14 cellular contexts compared by ENCODE assay signal in the genomic region with DNA sequence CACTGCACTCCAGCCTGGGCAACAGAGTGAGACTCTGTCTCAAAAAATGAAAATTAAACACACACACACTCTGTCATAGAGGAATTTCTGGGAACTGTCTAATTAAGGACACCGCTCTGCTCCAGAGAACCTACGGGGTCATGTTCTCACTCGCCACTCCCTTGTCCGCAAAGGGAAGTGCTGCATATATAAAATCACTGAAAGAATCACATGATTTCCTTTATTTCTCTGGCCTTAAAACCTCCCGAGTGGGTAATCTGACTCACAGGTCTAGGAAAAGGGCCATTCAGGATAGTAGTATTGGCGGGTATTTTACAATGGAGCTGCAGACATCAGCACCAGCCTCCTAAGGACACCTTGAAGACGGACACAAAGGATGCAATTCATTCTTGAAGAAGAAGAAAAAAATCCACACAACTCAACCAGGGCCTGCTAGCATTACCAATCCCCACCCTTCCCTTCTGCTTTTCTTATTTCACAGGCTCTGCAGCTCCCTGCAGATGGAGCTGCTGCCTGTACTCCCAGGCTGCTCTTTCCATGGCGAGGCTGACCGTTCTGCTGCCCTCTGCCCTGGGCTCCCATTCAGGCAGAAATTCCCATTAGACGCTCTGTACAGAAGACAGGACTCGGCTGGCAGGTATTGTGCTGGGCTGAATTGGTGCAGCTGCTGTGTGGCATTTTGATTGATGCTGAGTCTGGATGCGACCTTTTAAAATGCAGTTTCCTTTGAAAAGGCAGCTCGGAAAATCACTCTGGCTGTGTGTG. TPM values are rescaled to one million over a fixed set of nuclear protein-coding genes. Genes with fewer than 3 reads are reported as not detected.
DNase-seq lines count a peak whose midpoint lies in the region; ATAC-seq, FAIRE-seq and TF ChIP-seq lines count a peak whose summit lies in the region.
"Had no signal": no experiment of that assay in that cellular context is flagged by ENCODE, and none has a peak within 500 bp of the region (broad histone marks: within the 10 kb centered on the region; RNA-seq: fewer than 3 reads in every experiment).

No MANE protein-coding gene starts in this region.

- no peaks in the 10 kb centered on the region for H3K4me1 Mint-ChIP-seq in WTC11
- H3K4me1 Mint-ChIP-seq in stimulated activated effector memory CD8-positive, alpha-beta T cell treated with anti-CD3 and anti-CD28 coated beads, Interleukin-12 subunit alpha, Interleukin-12 subunit beta, amount 100 ng/mL, for 72 hours = no peaks in the 10 kb centered on the region

- H3K9me3 Mint-ChIP-seq in WTC11 = no peaks in the 10 kb centered on the region; the same call in 1 of the 2 replicates
- H3K9me3 Mint-ChIP-seq in stimulated activated effector memory CD8-positive, alpha-beta T cell treated with anti-CD3 and anti-CD28 coated beads, Interleukin-12 subunit alpha, Interleukin-12 subunit beta, amount 100 ng/mL, for 72 hours = no peaks in the 10 kb centered on the region
- H3K9me3 Mint-ChIP-seq: activated naive CD4-positive, alpha-beta T cell treated with anti-CD3 and anti-CD28 coated beads for 36 hours had no signal

- H3K36me3 Mint-ChIP-seq in WTC11 = no peaks in the 10 kb centered on the region
- no peaks in the 10 kb centered on the region for H3K36me3 Mint-ChIP-seq in stimulated activated effector memory CD8-positive, alpha-beta T cell treated with anti-CD3 and anti-CD28 coated beads, Interleukin-12 subunit alpha, Interleukin-12 subunit beta, amount 100 ng/mL, for 72 hours

- no peak for FAIRE-seq in RCC 7860 (lab: Jason Lieb, UNC)
- FAIRE-seq: TTC549 had no signal

- peak overlapping the region; percentile 23 for H3K27ac ChIP-seq in left ventricle myocardium inferior (replicated peaks)
- H3K27ac ChIP-seq: esophagus muscularis mucosa, transverse colon had no signal

- intact Hi-C loops in left ventricle myocardium inferior (cut with micrococcal nuclease) = no loop called here

- no peaks in the 10 kb centered on the region for H3K36me3 ChIP-seq in left ventricle myocardium inferior
- H3K36me3 ChIP-seq: esophagus muscularis mucosa, transverse colon had no signal

- CTCF ChIA-PET in WTC11 (lab: Charles Lee) = interaction anchor here (1.1 to 2.0 kb wide), 3 partner anchors 14 to 118 kb away, joined by 3 to 4 read pairs (median 4); no protein-coding TSS in a partner anchor

- H3K4me1 ChIP-seq in left ventricle myocardium inferior = peaks cover 17% of the 10 kb centered on the region
- H3K4me1 ChIP-seq: transverse colon had no signal

- TF ChIP-seq CTCF in WTC11 (IDR thresholded peaks at IDR 0.05) = no peak
- peak; percentile 32 for TF ChIP-seq CTCF in left ventricle myocardium inferior (IDR thresholded peaks at IDR 0.05; ENCODE audit: borderline replicate concordance)

- H3K27ac Mint-ChIP-seq in WTC11 = no peak overlapping the region
- H3K27ac Mint-ChIP-seq in stimulated activated effector memory CD8-positive, alpha-beta T cell treated with anti-CD3 and anti-CD28 coated beads, Interleukin-12 subunit alpha, Interleukin-12 subunit beta, amount 100 ng/mL, for 72 hours = no peak overlapping the region
- H3K27ac Mint-ChIP-seq: activated naive CD4-positive, alpha-beta T cell treated with anti-CD3 and anti-CD28 coated beads for 36 hours had no signal

- peak overlapping the region; percentile 17 for H3K4me3 ChIP-seq in left ventricle myocardium inferior
- H3K4me3 ChIP-seq: esophagus muscularis mucosa, transverse colon had no signal

- ATAC-seq in WTC11 (0 out of 2 replicates have a peak, but pooled peaks have one; percentile 38), GM18520 (IDR thresholded peaks at IDR 0.05; ENCODE audit: unreplicated experiment) (no peak)
- no peak for ATAC-seq in stimulated activated effector memory CD8-positive, alpha-beta T cell treated with anti-CD3 and anti-CD28 coated beads, Interleukin-12 subunit alpha, Interleukin-12 subunit beta, amount 100 ng/mL, for 72 hours

- peaks cover 27% of the 10 kb centered on the region for H3K27me3 ChIP-seq in left ventricle myocardium inferior (ENCODE audit: low read depth)
- H3K27me3 ChIP-seq: transverse colon had no signal

- DNase-seq in HuH-7 (ENCODE audit: low spot score) (peak; percentile 20), WTC11 (ENCODE audit: low spot score) (no peak), left ventricle myocardium inferior (no peak), putamen (ENCODE audit: low spot score) (peak; percentile 42), EL (no peak), RCC 7860 (ENCODE audit: low spot score) (no peak)
- no peak for DNase-seq in stimulated activated effector memory CD8-positive, alpha-beta T cell treated with anti-CD3 and anti-CD28 coated beads, Interleukin-12 subunit alpha, Interleukin-12 subunit beta, amount 100 ng/mL, for 72 hours (ENCODE audit: low spot score in 2 of 2)
- DNase-seq: activated naive CD4-positive, alpha-beta T cell treated with anti-CD3 and anti-CD28 coated beads for 36 hours; IMR-90; NCI-H748 treated with DMSO at 0.1 percent for 48 hours; transverse colon had no signal

- H3K4me3 Mint-ChIP-seq in WTC11 = no peak overlapping the region
- no peak overlapping the region for H3K4me3 Mint-ChIP-seq in stimulated activated effector memory CD8-positive, alpha-beta T cell treated with anti-CD3 and anti-CD28 coated beads, Interleukin-12 subunit alpha, Interleukin-12 subunit beta, amount 100 ng/mL, for 72 hours
- H3K4me3 Mint-ChIP-seq: activated naive CD4-positive, alpha-beta T cell treated with anti-CD3 and anti-CD28 coated beads for 36 hours had no signal

- peaks cover 63% of the 10 kb centered on the region for H3K27me3 Mint-ChIP-seq in WTC11 (ENCODE audit: low read depth)

- POLR2A ChIA-PET in WTC11 (lab: Charles Lee) = no interaction called here

- H3K9me3 ChIP-seq in left ventricle myocardium inferior (replicated peaks) = no peaks in the 10 kb centered on the region
- H3K9me3 ChIP-seq: esophagus muscularis mucosa, transverse colon had no signal

TF ChIP-seq in WTC11, 78 proteins besides CTCF, POLR2A, EP300 and RAD21:
- TF ChIP-seq ZNF671 (CRISPR knock-in tag; IDR thresholded peaks at IDR 0.05) (no peak), ZNF423 (CRISPR knock-in tag; IDR thresholded peaks at IDR 0.05) (no peak), ZNF138 (CRISPR knock-in tag; conservative IDR thresholded peaks at IDR 0.05) (no peak), FOXK1 (CRISPR knock-in tag; IDR thresholded peaks at IDR 0.05) (no peak), CBFB (CRISPR knock-in tag; IDR thresholded peaks at IDR 0.05; ENCODE audit: low read depth) (no peak), NR2C2 (CRISPR knock-in tag; IDR thresholded peaks at IDR 0.05) (no peak), ETV6 (CRISPR knock-in tag; IDR thresholded peaks at IDR 0.05) (no peak), HMGA2 (CRISPR knock-in tag; IDR thresholded peaks at IDR 0.05) (no peak), MYBL2 (CRISPR knock-in tag; IDR thresholded peaks at IDR 0.05) (no peak)
- TF ChIP-seq, protein P1, sequence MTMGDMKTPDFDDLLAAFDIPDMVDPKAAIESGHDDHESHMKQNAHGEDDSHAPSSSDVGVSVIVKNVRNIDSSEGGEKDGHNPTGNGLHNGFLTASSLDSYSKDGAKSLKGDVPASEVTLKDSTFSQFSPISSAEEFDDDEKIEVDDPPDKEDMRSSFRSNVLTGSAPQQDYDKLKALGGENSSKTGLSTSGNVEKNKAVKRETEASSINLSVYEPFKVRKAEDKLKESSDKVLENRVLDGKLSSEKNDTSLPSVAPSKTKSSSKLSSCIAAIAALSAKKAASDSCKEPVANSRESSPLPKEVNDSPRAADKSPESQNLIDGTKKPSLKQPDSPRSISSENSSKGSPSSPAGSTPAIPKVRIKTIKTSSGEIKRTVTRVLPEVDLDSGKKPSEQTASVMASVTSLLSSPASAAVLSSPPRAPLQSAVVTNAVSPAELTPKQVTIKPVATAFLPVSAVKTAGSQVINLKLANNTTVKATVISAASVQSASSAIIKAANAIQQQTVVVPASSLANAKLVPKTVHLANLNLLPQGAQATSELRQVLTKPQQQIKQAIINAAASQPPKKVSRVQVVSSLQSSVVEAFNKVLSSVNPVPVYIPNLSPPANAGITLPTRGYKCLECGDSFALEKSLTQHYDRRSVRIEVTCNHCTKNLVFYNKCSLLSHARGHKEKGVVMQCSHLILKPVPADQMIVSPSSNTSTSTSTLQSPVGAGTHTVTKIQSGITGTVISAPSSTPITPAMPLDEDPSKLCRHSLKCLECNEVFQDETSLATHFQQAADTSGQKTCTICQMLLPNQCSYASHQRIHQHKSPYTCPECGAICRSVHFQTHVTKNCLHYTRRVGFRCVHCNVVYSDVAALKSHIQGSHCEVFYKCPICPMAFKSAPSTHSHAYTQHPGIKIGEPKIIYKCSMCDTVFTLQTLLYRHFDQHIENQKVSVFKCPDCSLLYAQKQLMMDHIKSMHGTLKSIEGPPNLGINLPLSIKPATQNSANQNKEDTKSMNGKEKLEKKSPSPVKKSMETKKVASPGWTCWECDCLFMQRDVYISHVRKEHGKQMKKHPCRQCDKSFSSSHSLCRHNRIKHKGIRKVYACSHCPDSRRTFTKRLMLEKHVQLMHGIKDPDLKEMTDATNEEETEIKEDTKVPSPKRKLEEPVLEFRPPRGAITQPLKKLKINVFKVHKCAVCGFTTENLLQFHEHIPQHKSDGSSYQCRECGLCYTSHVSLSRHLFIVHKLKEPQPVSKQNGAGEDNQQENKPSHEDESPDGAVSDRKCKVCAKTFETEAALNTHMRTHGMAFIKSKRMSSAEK (CRISPR knock-in tag; IDR thresholded peaks at IDR 0.05; ENCODE audit: borderline replicate concordance) = no peak
- TF ChIP-seq, protein P2, sequence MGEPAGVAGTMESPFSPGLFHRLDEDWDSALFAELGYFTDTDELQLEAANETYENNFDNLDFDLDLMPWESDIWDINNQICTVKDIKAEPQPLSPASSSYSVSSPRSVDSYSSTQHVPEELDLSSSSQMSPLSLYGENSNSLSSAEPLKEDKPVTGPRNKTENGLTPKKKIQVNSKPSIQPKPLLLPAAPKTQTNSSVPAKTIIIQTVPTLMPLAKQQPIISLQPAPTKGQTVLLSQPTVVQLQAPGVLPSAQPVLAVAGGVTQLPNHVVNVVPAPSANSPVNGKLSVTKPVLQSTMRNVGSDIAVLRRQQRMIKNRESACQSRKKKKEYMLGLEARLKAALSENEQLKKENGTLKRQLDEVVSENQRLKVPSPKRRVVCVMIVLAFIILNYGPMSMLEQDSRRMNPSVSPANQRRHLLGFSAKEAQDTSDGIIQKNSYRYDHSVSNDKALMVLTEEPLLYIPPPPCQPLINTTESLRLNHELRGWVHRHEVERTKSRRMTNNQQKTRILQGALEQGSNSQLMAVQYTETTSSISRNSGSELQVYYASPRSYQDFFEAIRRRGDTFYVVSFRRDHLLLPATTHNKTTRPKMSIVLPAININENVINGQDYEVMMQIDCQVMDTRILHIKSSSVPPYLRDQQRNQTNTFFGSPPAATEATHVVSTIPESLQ (CRISPR knock-in tag; IDR thresholded peaks at IDR 0.05) = no peak

RNA-seq across cellular contexts. Expression of a gene that starts 53.3 kb away (rescaled TPM):
- total RNA-seq in WTC11 (2021) (2.0 to 2.4 TPM (median 2.2 TPM) in 3 replicates), left ventricle myocardium inferior (6.5 TPM)

Comparison
In these comparisons a context has a peak if more than half of its experiments do, and no peak if none do; other contexts are left out.
1. DNase-seq: peak in HuH-7 (single experiment) and putamen (single experiment); none in WTC11 (single experiment), left ventricle myocardium inferior (single experiment), stimulated activated effector memory CD8-positive, alpha-beta T cell treated with anti-CD3 and anti-CD28 coated beads, Interleukin-12 subunit alpha, Interleukin-12 subunit beta, amount 100 ng/mL, for 72 hours (0 of 2), EL (single experiment) and RCC 7860 (single experiment).